8 cellular contexts compared by ENCODE assay signal in genomic region chr2:74516070-74516633, GRCh38. TPM values are rescaled to one million over a fixed set of nuclear protein-coding genes. Genes with fewer than 3 reads are reported as not detected.
DNase-seq lines count a peak whose midpoint lies in the region; ATAC-seq and TF ChIP-seq lines count a peak whose summit lies in the region.

No MANE protein-coding gene starts in this region.

- H3K36me3 Mint-ChIP-seq in MCF 10A (ENCODE audit: insufficient read depth, unreplicated experiment) = no peaks in the 10 kb centered on the region
- peaks cover 10% of the 10 kb centered on the region for H3K36me3 Mint-ChIP-seq in activated CD4-positive, alpha-beta memory T cell treated with anti-CD3 and anti-CD28 coated beads, Interleukin-2, amount 10 ng/mL, durations not matched to agents 7 days and 5 days (ENCODE audit: low read depth)
- peaks cover 12% of the 10 kb centered on the region for H3K36me3 Mint-ChIP-seq in effector memory CD8-positive, alpha-beta T cell (ENCODE audit: insufficient read depth)

- POLR2A ChIA-PET in MCF 10A (lab: Yijun Ruan, JAX) = interaction anchor here (1.4 kb wide), 1 partner anchor 8 kb away, joined by 4 read pairs; the partner anchor contains the start of gene PCGF1
- POLR2A ChIA-PET in activated CD4-positive, alpha-beta memory T cell treated with anti-CD3 and anti-CD28 coated beads, Interleukin-2, amount 10 ng/mL, durations not matched to agents 7 days and 5 days (lab: Charles Lee) = interaction anchor here (0.7 to 6.9 kb wide), 9 partner anchors 7 to 73 kb away, joined by 3 to 64 read pairs (median 11); partner anchors contain the start of genes AUP1, CCDC142, HTRA2 and LBX2

- intact Hi-C loops in breast epithelium (cut with DNase I; ENCODE audit: low total_unique reads) = no loop called here
- intact Hi-C loops in MCF 10A (cut with micrococcal nuclease) = no loop called here

- DNase-seq in breast epithelium (ENCODE audit: low spot score in 2 of 2) (peak in 1 of 2 donors; percentile 52), MCF 10A (ENCODE audit: unreplicated experiment) (no peak), midbrain (lab: John Stamatoyannopoulos, UW) (peak; percentile 10), NCI-H1694 treated with DMSO at 0.1 percent for 48 hours (lab: John Stamatoyannopoulos, UW) (no peak)
- DNase-seq in activated CD4-positive, alpha-beta memory T cell treated with anti-CD3 and anti-CD28 coated beads, Interleukin-2, amount 10 ng/mL, durations not matched to agents 7 days and 5 days = peak; percentile 81
- DNase-seq in effector memory CD8-positive, alpha-beta T cell = peak in 2 of 3 experiments; percentile 45 to 46
- peak; percentile 83 for DNase-seq in stimulated activated CD8-positive, alpha-beta memory T cell treated with anti-CD3 and anti-CD28 coated beads, Interleukin-4, amount 100 ng/mL, for 48 hours

- H3K27me3 ChIP-seq in breast epithelium = peaks cover 17 to 86% of the 10 kb centered on the region in 2 donors

- no peaks in the 10 kb centered on the region for H3K36me3 ChIP-seq in breast epithelium

- TF ChIP-seq POLR2A in breast epithelium (IDR thresholded peaks at IDR 0.05) = no peak

- H3K27me3 Mint-ChIP-seq in MCF 10A (ENCODE audit: insufficient read depth, unreplicated experiment) = peaks cover 11% of the 10 kb centered on the region
- peaks cover 80% of the 10 kb centered on the region for H3K27me3 Mint-ChIP-seq in activated CD4-positive, alpha-beta memory T cell treated with anti-CD3 and anti-CD28 coated beads, Interleukin-2, amount 10 ng/mL, durations not matched to agents 7 days and 5 days
- peaks cover 65 to 93% of the 10 kb centered on the region in 2 donors for H3K27me3 Mint-ChIP-seq in effector memory CD8-positive, alpha-beta T cell

- CTCF ChIA-PET in MCF 10A (lab: Yijun Ruan, JAX) = no interaction called here
- CTCF ChIA-PET in activated CD4-positive, alpha-beta memory T cell treated with anti-CD3 and anti-CD28 coated beads, Interleukin-2, amount 10 ng/mL, durations not matched to agents 7 days and 5 days (lab: Charles Lee) = interaction anchor here (1.3 kb wide), 1 partner anchor 33 kb away, joined by 4 read pairs; the partner anchor contains the start of genes CCDC142 and TTC31

- H3K9me3 Mint-ChIP-seq in MCF 10A (ENCODE audit: unreplicated experiment) = no peaks in the 10 kb centered on the region
- no peaks in the 10 kb centered on the region for H3K9me3 Mint-ChIP-seq in activated CD4-positive, alpha-beta memory T cell treated with anti-CD3 and anti-CD28 coated beads, Interleukin-2, amount 10 ng/mL, durations not matched to agents 7 days and 5 days
- no peaks in the 10 kb centered on the region for H3K9me3 Mint-ChIP-seq in effector memory CD8-positive, alpha-beta T cell

- no peak overlapping the region for H3K4me3 Mint-ChIP-seq in MCF 10A (ENCODE audit: unreplicated experiment)
- H3K4me3 Mint-ChIP-seq in activated CD4-positive, alpha-beta memory T cell treated with anti-CD3 and anti-CD28 coated beads, Interleukin-2, amount 10 ng/mL, durations not matched to agents 7 days and 5 days = peak overlapping the region; percentile 64
- H3K4me3 Mint-ChIP-seq in effector memory CD8-positive, alpha-beta T cell = peak overlapping the region; percentile 72

- no peak overlapping the region for H3K27ac Mint-ChIP-seq in MCF 10A (ENCODE audit: low read depth, unreplicated experiment)
- H3K27ac Mint-ChIP-seq in activated CD4-positive, alpha-beta memory T cell treated with anti-CD3 and anti-CD28 coated beads, Interleukin-2, amount 10 ng/mL, durations not matched to agents 7 days and 5 days = no peak overlapping the region
- no peak overlapping the region for H3K27ac Mint-ChIP-seq in effector memory CD8-positive, alpha-beta T cell

- no peak overlapping the region for H3K27ac ChIP-seq in breast epithelium

- no TSS peak for BruUV-seq in MCF 10A (replicated peaks; lab: Mats Ljungman, UMichigan)

- H3K4me3 ChIP-seq in breast epithelium = peak overlapping the region; percentile 21 to 68 (median 40)

- H3K4me1 Mint-ChIP-seq in MCF 10A (ENCODE audit: insufficient read depth, unreplicated experiment) = no peaks in the 10 kb centered on the region
- peaks cover 35% of the 10 kb centered on the region for H3K4me1 Mint-ChIP-seq in activated CD4-positive, alpha-beta memory T cell treated with anti-CD3 and anti-CD28 coated beads, Interleukin-2, amount 10 ng/mL, durations not matched to agents 7 days and 5 days
- H3K4me1 Mint-ChIP-seq in effector memory CD8-positive, alpha-beta T cell (ENCODE audit: low read depth in 2 of 2) = peaks cover 9 to 24% of the 10 kb centered on the region in 2 donors

- H3K9me3 ChIP-seq in breast epithelium = no peaks in the 10 kb centered on the region

- TF ChIP-seq CTCF in breast epithelium (IDR thresholded peaks at IDR 0.05) = no peak
- TF ChIP-seq CTCF in MCF 10A (IDR thresholded peaks at IDR 0.05; ENCODE audit: unreplicated experiment) = no peak

- no peaks in the 10 kb centered on the region for H3K4me1 ChIP-seq in breast epithelium

- peak; percentile 74 for ATAC-seq in effector memory CD8-positive, alpha-beta T cell (replicated peaks)
- no peak for ATAC-seq in HG03439 (IDR thresholded peaks at IDR 0.05; ENCODE audit: unreplicated experiment)

RNA-seq across cellular contexts. Expression of gene TLX2, which starts 1.9 kb away (rescaled TPM):
- total RNA-seq in breast epithelium (not detected), MCF 10A (2022) (not detected in 2 replicates)
- 1 to 10 TPM; 2.6 to 3.3 TPM for total RNA-seq in activated CD4-positive, alpha-beta memory T cell treated with anti-CD3 and anti-CD28 coated beads, Interleukin-2, amount 10 ng/mL, durations not matched to agents 7 days and 5 days

RNA-seq across cellular contexts. Expression of gene PCGF1, which starts 8.7 kb away (rescaled TPM):
- 10 to 100 TPM; 18.3 to 20.3 (median 19.8) TPM for total RNA-seq in breast epithelium
- total RNA-seq in MCF 10A (2022) = 37.5 and 41.6 TPM in 2 replicates
- total RNA-seq in activated CD4-positive, alpha-beta memory T cell treated with anti-CD3 and anti-CD28 coated beads, Interleukin-2, amount 10 ng/mL, durations not matched to agents 7 days and 5 days = 10 to 100 TPM; 23.0 to 31.4 TPM

RNA-seq across cellular contexts. Expression of gene DQX1, which starts 9.9 kb away (rescaled TPM):
- total RNA-seq in breast epithelium (under 1 TPM in 1 of 3 donors, not detected in 2; 0.66 TPM), MCF 10A (2022) (4.3 and 4.7 TPM in 2 replicates)
- total RNA-seq in activated CD4-positive, alpha-beta memory T cell treated with anti-CD3 and anti-CD28 coated beads, Interleukin-2, amount 10 ng/mL, durations not matched to agents 7 days and 5 days = under 1 TPM; 0.33 to 0.45 TPM

RNA-seq across cellular contexts. Expression of gene AUP1, which starts 13.4 kb away (rescaled TPM):
- total RNA-seq in breast epithelium = 100 to 1,000 TPM; 108 to 130 (median 128) TPM
- 138 and 140 TPM in 2 replicates for total RNA-seq in MCF 10A (2022)
- 100 to 1,000 TPM; 118 to 119 TPM for total RNA-seq in activated CD4-positive, alpha-beta memory T cell treated with anti-CD3 and anti-CD28 coated beads, Interleukin-2, amount 10 ng/mL, durations not matched to agents 7 days and 5 days

RNA-seq across cellular contexts. Expression of gene HTRA2, which starts 13.6 kb away (rescaled TPM):
- total RNA-seq in breast epithelium = 10 to 100 TPM; 32.1 to 34.5 (median 32.5) TPM
- 27.6 and 33.0 TPM in 2 replicates for total RNA-seq in MCF 10A (2022)
- 10 to 100 TPM; 49.2 to 51.1 TPM for total RNA-seq in activated CD4-positive, alpha-beta memory T cell treated with anti-CD3 and anti-CD28 coated beads, Interleukin-2, amount 10 ng/mL, durations not matched to agents 7 days and 5 days

Comparison
In these comparisons a context has a peak if more than half of its experiments do, and no peak if none do; other contexts are left out.
1. DNase-seq: peak in activated CD4-positive, alpha-beta memory T cell treated with anti-CD3 and anti-CD28 coated beads, Interleukin-2, amount 10 ng/mL, durations not matched to agents 7 days and 5 days (single experiment), effector memory CD8-positive, alpha-beta T cell (2 of 3), midbrain (single experiment) and stimulated activated CD8-positive, alpha-beta memory T cell treated with anti-CD3 and anti-CD28 coated beads, Interleukin-4, amount 100 ng/mL, for 48 hours (single experiment); none in MCF 10A (single experiment) and NCI-H1694 treated with DMSO at 0.1 percent for 48 hours (single experiment).